Comparison of ENCODE assay signal across 23 cellular contexts in genomic region chr5:160957312-160957711, GRCh38.
DNase-seq lines count a peak whose midpoint lies in the region; ATAC-seq, FAIRE-seq and TF ChIP-seq lines count a peak whose summit lies in the region.
"Had no signal": no experiment of that assay in that cellular context is flagged by ENCODE, and none has a peak within 500 bp of the region (broad histone marks: within the 10 kb centered on the region; RNA-seq: fewer than 3 reads in every experiment).

No MANE protein-coding gene starts in this region.

- H3K27ac ChIP-seq in spleen (no peak overlapping the region), GM23248 (no peak overlapping the region), endodermal cell (ENCODE audit: low read depth, low read length) (no peak overlapping the region)
- H3K27ac ChIP-seq: A549, stomach had no signal

- H3F3A ChIP-seq in GM23248 (ENCODE audit: insufficient read depth), result no peaks in the 10 kb centered on the region

- H3K4me1 ChIP-seq in spleen (no peaks in the 10 kb centered on the region), GM23248 (ENCODE audit: insufficient read depth) (no peaks in the 10 kb centered on the region), endodermal cell (ENCODE audit: control insufficient read depth, insufficient read depth, low read length) (no peaks in the 10 kb centered on the region)
- H3K4me1 ChIP-seq: A549 had no signal

- H3K9ac ChIP-seq in GM23248, result no peak overlapping the region
- no peak overlapping the region for H3K9ac ChIP-seq in endodermal cell (ENCODE audit: extremely low read depth, low read length, poor library complexity, severe bottlenecking)

- TF ChIP-seq POLR2A in GM12891 (IDR thresholded peaks at IDR 0.05; ENCODE audit: low read depth, low read length) (no peak), spleen (IDR thresholded peaks at IDR 0.05) (no peak)

- DNase-seq in GM12891 (ENCODE audit: insufficient read length, low spot score) (no peak), spleen (no peak), GM23248 (no peak), endodermal cell (no peak), NCI-H187 treated with DMSO at 0.1 percent for 48 hours (lab: John Stamatoyannopoulos, UW) (no peak)
- DNase-seq: activated B cell treated with CpG ODN at 0.5 μM for 24 hours; activated CD8-positive, alpha-beta memory T cell treated with anti-CD3 and anti-CD28 coated beads for 24 hours; activated effector memory CD4-positive, alpha-beta T cell treated with Interleukin-2 at 50 U/mL for 16 hours; anterior cingulate cortex; CD4-positive, CD25-positive, alpha-beta regulatory T cell; cerebellar nuclear complex; DND-41; effector memory CD8-positive, alpha-beta T cell; hypothalamus; kidney glomerular epithelial cell; SHP77; stomach; T-helper 17 cell had no signal

- TF ChIP-seq CTCF in spleen (IDR thresholded peaks at IDR 0.05 in 8 of 11, conservative IDR thresholded peaks at IDR 0.05 in 3 of 11) (no peak), endodermal cell (conservative IDR thresholded peaks at IDR 0.05) (no peak)

- in situ Hi-C loops in GM23248 (cut with MboI), result no loop called here

- H3K9me2 ChIP-seq in GM23248 (ENCODE audit: insufficient read depth), result no peaks in the 10 kb centered on the region

- peak; percentile 13 for FAIRE-seq in GM12891 (lab: Jason Lieb, UNC)
- FAIRE-seq: A549, urothelium cell line had no signal

- H3K27me3 Mint-ChIP-seq in endodermal cell (ENCODE audit: insufficient read depth), result peaks cover 2% of the 10 kb centered on the region

- H3K9me3 Mint-ChIP-seq in endodermal cell, result no peaks in the 10 kb centered on the region
- H3K9me3 Mint-ChIP-seq: activated B cell treated with CpG ODN at 0.5 μM for 24 hours; effector memory CD8-positive, alpha-beta T cell had no signal

- no peaks in the 10 kb centered on the region for H3K36me3 ChIP-seq in spleen
- no peaks in the 10 kb centered on the region for H3K36me3 ChIP-seq in GM23248 (ENCODE audit: low read depth)
- no peaks in the 10 kb centered on the region for H3K36me3 ChIP-seq in endodermal cell (ENCODE audit: control insufficient read depth, insufficient read depth, low read length)
- H3K36me3 ChIP-seq: stomach had no signal

- no peak overlapping the region for H3K27ac Mint-ChIP-seq in endodermal cell
- H3K27ac Mint-ChIP-seq: activated B cell treated with CpG ODN at 0.5 μM for 24 hours; CD4-positive, CD25-positive, alpha-beta regulatory T cell; effector memory CD8-positive, alpha-beta T cell; T-helper 17 cell had no signal

- H3K4me3 ChIP-seq in spleen (no peak overlapping the region), GM23248 (no peak overlapping the region), endodermal cell (ENCODE audit: low read length) (no peak overlapping the region)
- H3K4me3 ChIP-seq: A549, stomach had no signal

- intact Hi-C loops in spleen (cut with DNase I; ENCODE audit: low total_unique reads), result no loop called here

- no peak overlapping the region for H3K4me2 ChIP-seq in GM23248 (ENCODE audit: unreplicated experiment)
- H3K4me2 ChIP-seq: A549 had no signal

- no peaks in the 10 kb centered on the region for H3K36me3 Mint-ChIP-seq in endodermal cell (ENCODE audit: low read depth)
- H3K36me3 Mint-ChIP-seq: CD4-positive, CD25-positive, alpha-beta regulatory T cell had no signal

- WGBS in spleen, 5 donors, result 48 to 82% (median 64%) methylated on average over 1 of the region's 1 CpG
- WGBS in GM23248 (ENCODE audit: low coverage in 1 of 2, low lambda C conversion rate in 2 of 2, missing lambda C conversion rate in 2 of 2), 2 experiments, result 0 to 14% methylated on average over 1 of the region's 1 CpG
- 86% methylated on average over 1 of the region's 1 CpG; no CpG with 5 or more reads in 1 of the 2 experiments for WGBS in endodermal cell (ENCODE audit: insufficient coverage in 1 of 2, insufficient read length in 1 of 2), 2 experiments

- ATAC-seq in GM19395 (IDR thresholded peaks at IDR 0.05; ENCODE audit: unreplicated experiment), result peak; percentile 48
- peak; percentile 65 for ATAC-seq in HG02759 (IDR thresholded peaks at IDR 0.05; ENCODE audit: unreplicated experiment)
- ATAC-seq in HG03378 (IDR thresholded peaks at IDR 0.05; ENCODE audit: unreplicated experiment), result peak; percentile 61
- ATAC-seq: A549; effector memory CD8-positive, alpha-beta T cell; T-helper 17 cell had no signal

- no peaks in the 10 kb centered on the region for H3K79me2 ChIP-seq in GM23248 (ENCODE audit: insufficient read depth)

- no peaks in the 10 kb centered on the region for H3K27me3 ChIP-seq in spleen (replicated peaks in 1 of 7)
- H3K27me3 ChIP-seq in GM23248 (replicated peaks; ENCODE audit: insufficient read depth), result no peaks in the 10 kb centered on the region
- H3K27me3 ChIP-seq in endodermal cell (ENCODE audit: control insufficient read depth, insufficient read depth, low read length, poor library complexity, severe bottlenecking), result no peaks in the 10 kb centered on the region
- H3K27me3 ChIP-seq: stomach had no signal

- no peak overlapping the region for H2AFZ ChIP-seq in GM23248

- H3K4me1 Mint-ChIP-seq in endodermal cell, result no peaks in the 10 kb centered on the region
- H3K4me1 Mint-ChIP-seq: activated B cell treated with CpG ODN at 0.5 μM for 24 hours; CD4-positive, CD25-positive, alpha-beta regulatory T cell; T-helper 17 cell had no signal

- H3K4me3 Mint-ChIP-seq in endodermal cell, result no peak overlapping the region
- H3K4me3 Mint-ChIP-seq: activated B cell treated with CpG ODN at 0.5 μM for 24 hours; CD4-positive, CD25-positive, alpha-beta regulatory T cell; effector memory CD8-positive, alpha-beta T cell; T-helper 17 cell had no signal

- no peaks in the 10 kb centered on the region for H3K9me3 ChIP-seq in spleen
- no peaks in the 10 kb centered on the region for H3K9me3 ChIP-seq in GM23248 (ENCODE audit: low read depth)
- no peaks in the 10 kb centered on the region for H3K9me3 ChIP-seq in endodermal cell (ENCODE audit: control insufficient read depth, low read length)
- H3K9me3 ChIP-seq: A549, stomach had no signal

- no peaks in the 10 kb centered on the region for H4K20me1 ChIP-seq in GM23248 (ENCODE audit: insufficient read depth)

TF ChIP-seq in GM12891, 5 proteins besides CTCF, POLR2A, EP300 and RAD21:
- TF ChIP-seq SPI1 (IDR thresholded peaks at IDR 0.05; ENCODE audit: low read depth, low read length) (no peak), POU2F2 (IDR thresholded peaks at IDR 0.05; ENCODE audit: low read depth, low read length) (no peak), PAX5 (IDR thresholded peaks at IDR 0.05; ENCODE audit: insufficient read depth, low read length, severe bottlenecking) (no peak), POLR2AphosphoS5 (IDR thresholded peaks at IDR 0.05; ENCODE audit: low read depth, low read length) (no peak), TAF1 (IDR thresholded peaks at IDR 0.05; ENCODE audit: low read depth, low read length) (no peak)
